Comparison of ENCODE assay signal across 2 cellular contexts in genomic region chr10:48550977-48551376, GRCh38.
TF ChIP-seq lines count a peak whose summit lies in the region.

No MANE protein-coding gene starts in this region.

TF ChIP-seq in H1, 55 proteins besides CTCF, POLR2A, EP300 and RAD21:
- no peak for TF ChIP-seq CHD1 (IDR thresholded peaks at IDR 0.05; ENCODE audit: low read depth, low read length)
- TF ChIP-seq ASH2L (IDR thresholded peaks at IDR 0.05; ENCODE audit: low read length): no peak
- no peak for TF ChIP-seq ATF3 (IDR thresholded peaks at IDR 0.05; ENCODE audit: insufficient read depth, low read depth, low read length)
- no peak for TF ChIP-seq NRF1 (IDR thresholded peaks at IDR 0.05; ENCODE audit: low read depth, low read length)
- TF ChIP-seq SP4 (IDR thresholded peaks at IDR 0.05; ENCODE audit: low read length): no peak
- no peak for TF ChIP-seq SAP30 (IDR thresholded peaks at IDR 0.05; ENCODE audit: insufficient read depth, insufficient replicate concordance, low read length)
- no peak for TF ChIP-seq BRCA1 (IDR thresholded peaks at IDR 0.05; ENCODE audit: low read depth, low read length)
- TF ChIP-seq CEBPB (IDR thresholded peaks at IDR 0.05; ENCODE audit: low read depth, low read length): no peak
- TF ChIP-seq TAF7 (optimal IDR thresholded peaks at IDR 0.05; ENCODE audit: borderline replicate concordance, low read depth, low read length): no peak
- TF ChIP-seq ATF2 (IDR thresholded peaks at IDR 0.05; ENCODE audit: low read length): no peak
- no peak for TF ChIP-seq GTF2F1 (IDR thresholded peaks at IDR 0.05; ENCODE audit: borderline replicate concordance, low read depth, low read length)
- TF ChIP-seq BACH1 (IDR thresholded peaks at IDR 0.05; ENCODE audit: low read length): no peak
- TF ChIP-seq SUZ12 (IDR thresholded peaks at IDR 0.05; ENCODE audit: low read length): no peak
- no peak for TF ChIP-seq FOSL1 (IDR thresholded peaks at IDR 0.05; ENCODE audit: insufficient read depth, low read depth, low read length)
- TF ChIP-seq SIX5 (IDR thresholded peaks at IDR 0.05; ENCODE audit: low read depth, low read length): no peak

TF ChIP-seq in HepG2, 621 proteins besides CTCF, POLR2A, EP300 and RAD21:
- TF ChIP-seq MED13 (CRISPR knock-in tag; IDR thresholded peaks at IDR 0.05) (no peak), TBP (CRISPR knock-in tag; IDR thresholded peaks at IDR 0.05) (no peak), ZNF850 (CRISPR knock-in tag; conservative IDR thresholded peaks at IDR 0.05) (no peak), LBX2 (CRISPR knock-in tag; IDR thresholded peaks at IDR 0.05; ENCODE audit: borderline replicate concordance) (no peak), SMARCE1 (IDR thresholded peaks at IDR 0.05; ENCODE audit: borderline replicate concordance) (no peak), NFRKB (IDR thresholded peaks at IDR 0.05) (no peak), NCOA5 (CRISPR knock-in tag; IDR thresholded peaks at IDR 0.05) (no peak), GATA4 (IDR thresholded peaks at IDR 0.05; ENCODE audit: borderline replicate concordance, low read depth) (no peak), ZNF713 (CRISPR knock-in tag; IDR thresholded peaks at IDR 0.05) (no peak), CREB1 (IDR thresholded peaks at IDR 0.05) (no peak), CREB1 (CRISPR knock-in tag; IDR thresholded peaks at IDR 0.05) (no peak), HMGA1 (CRISPR knock-in tag; conservative IDR thresholded peaks at IDR 0.05) (no peak)
